ENCODE assay signal across 1 cellular context in genomic region chr5:56637321-56637920, GRCh38.
TF ChIP-seq lines count a peak whose summit lies in the region.

No MANE protein-coding gene starts in this region.

TF ChIP-seq in A549, 52 proteins besides CTCF, POLR2A, EP300 and RAD21 (continued from another document):
- TF ChIP-seq E2F6 (IDR thresholded peaks at IDR 0.05; ENCODE audit: borderline replicate concordance, low read depth) (no peak), MAX (IDR thresholded peaks at IDR 0.05) (0 out of 2 replicates have a peak, but pooled peaks have one; percentile 24), PBX3 (IDR thresholded peaks at IDR 0.05) (no peak), BCL3 (IDR thresholded peaks at IDR 0.05) (0 out of 3 replicates have a peak, but pooled peaks have one; percentile 27), GATA3 (IDR thresholded peaks at IDR 0.05; ENCODE audit: borderline replicate concordance) (peak; percentile 88), HEYL (CRISPR knock-in tag; IDR thresholded peaks at IDR 0.05) (no peak)
